In the genomic region with DNA sequence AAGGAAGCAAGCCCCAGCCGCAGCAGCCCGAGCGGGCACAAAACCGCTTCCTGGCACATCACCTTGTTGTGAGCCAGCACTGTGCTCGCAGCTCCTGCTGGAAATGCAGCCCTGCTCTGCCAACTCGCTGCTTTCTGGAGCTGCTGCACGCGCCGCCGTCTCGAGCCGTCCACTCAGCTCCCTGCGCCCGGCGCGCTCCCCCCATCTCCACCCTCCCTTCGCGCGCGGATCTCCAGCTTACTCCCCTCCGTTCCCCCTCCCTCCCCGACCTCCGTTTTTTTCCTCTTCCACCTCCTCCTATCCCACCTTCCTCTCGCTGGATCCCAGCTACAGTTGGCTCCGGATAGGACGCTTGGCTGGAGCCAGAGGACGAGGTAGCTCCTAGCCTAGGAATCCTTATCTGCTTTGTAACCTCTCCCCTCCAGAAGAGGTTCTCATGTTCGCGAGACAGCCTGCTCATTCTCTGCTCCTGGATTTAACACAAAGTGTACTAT, we compare ENCODE assay signal across 8 cellular contexts. TPM values are rescaled to one million over a fixed set of nuclear protein-coding genes. Genes with fewer than 3 reads are reported as not detected.
DNase-seq lines count a peak whose midpoint lies in the region; ATAC-seq, FAIRE-seq and TF ChIP-seq lines count a peak whose summit lies in the region.

A gene (minus strand): TSS at position 107 of the 494 bp plus-strand sequence.

- no peaks in the 10 kb centered on the region for H3K36me3 Mint-ChIP-seq in central memory CD8-positive, alpha-beta T cell (ENCODE audit: insufficient read depth)

- no peak for TF ChIP-seq POLR2A in H54 (IDR thresholded peaks at IDR 0.05; ENCODE audit: low read depth, low read length)
- TF ChIP-seq POLR2A in spleen (IDR thresholded peaks at IDR 0.05), result no peak

- DNase-seq in Caki2 (ENCODE audit: low read depth) (peak; percentile 39), H54 (ENCODE audit: insufficient read length, low spot score) (peak; percentile 42), NCI-H526 treated with DMSO at 0.1 percent for 48 hours (lab: John Stamatoyannopoulos, UW) (peak; percentile 58), kidney (peak; percentile 73), spleen (peak; percentile 75)
- DNase-seq in central memory CD8-positive, alpha-beta T cell (ENCODE audit: low spot score in 2 of 2), result no peak
- DNase-seq in activated CD4-positive, CD25-positive, alpha-beta regulatory T cell treated with anti-CD3 and anti-CD28 coated beads, Interleukin-2, amount 50 U/mL, for 72 hours, result no peak

- WGBS in spleen, 5 donors, result 1 to 5% (median 1%) methylated on average over 29 of the region's 29 CpGs

- FAIRE-seq in H54 (lab: Jason Lieb, UNC) (no peak), kidney (lab: Jason Lieb, UNC) (no peak)

- H3K4me1 Mint-ChIP-seq in central memory CD8-positive, alpha-beta T cell, result no peaks in the 10 kb centered on the region

- TF ChIP-seq CTCF in kidney (IDR thresholded peaks at IDR 0.05; ENCODE audit: borderline replicate concordance, extremely low read depth, insufficient read depth) (no peak), spleen (IDR thresholded peaks at IDR 0.05 in 8 of 11, conservative IDR thresholded peaks at IDR 0.05 in 3 of 11) (no peak)

- no peak within 1 kb of the TSS for H3K27ac Mint-ChIP-seq in central memory CD8-positive, alpha-beta T cell (ENCODE audit: low read depth)

- H3K4me3 ChIP-seq in kidney (ENCODE audit: low read length in 2 of 2) (peak within 1 kb of the TSS; percentile 28 to 32), spleen (peak within 1 kb of the TSS; percentile 2 to 68 (median 28))

- intact Hi-C loops in kidney (cut with DNase I) (no loop called here), spleen (cut with DNase I; ENCODE audit: low total_unique reads) (no loop called here)

- in situ Hi-C loops in Caki2 (cut with HindIII; ENCODE audit: low pct_unique_long_range_greater_than_20kb, low sequenced_read_pairs), result no loop called here

- peaks cover 11% of the 10 kb centered on the region for H3K27me3 Mint-ChIP-seq in central memory CD8-positive, alpha-beta T cell

- peaks cover 0 to 54% (median 21%) of the 10 kb centered on the region in 7 donors for H3K27me3 ChIP-seq in spleen (replicated peaks in 1 of 7)

- peak within 1 kb of the TSS; percentile 20 for H3K4me3 Mint-ChIP-seq in central memory CD8-positive, alpha-beta T cell

- no peak within 1 kb of the TSS for H3K9ac ChIP-seq in kidney (ENCODE audit: low read length in 2 of 2)

- H3K36me3 ChIP-seq in kidney (ENCODE audit: control insufficient read depth in 1 of 2, insufficient read depth in 2 of 2, low read length in 2 of 2), result no peaks in the 10 kb centered on the region
- H3K36me3 ChIP-seq in spleen, result no peaks in the 10 kb centered on the region

- H3K9me3 Mint-ChIP-seq in central memory CD8-positive, alpha-beta T cell, result no peaks in the 10 kb centered on the region

- H3K9me3 ChIP-seq in kidney (ENCODE audit: control insufficient read depth in 1 of 2, low read length in 2 of 2) (no peaks in the 10 kb centered on the region), spleen (no peaks in the 10 kb centered on the region)

- H3K27ac ChIP-seq in kidney (ENCODE audit: low read depth in 2 of 2, low read length in 2 of 2), result no peak within 1 kb of the TSS
- H3K27ac ChIP-seq in spleen, result no peak within 1 kb of the TSS

- no peaks in the 10 kb centered on the region for H3K4me1 ChIP-seq in kidney (ENCODE audit: control insufficient read depth in 1 of 2, insufficient read depth in 1 of 2, low read depth in 1 of 2, low read length in 2 of 2)
- peaks cover 0 to 16% (median 4%) of the 10 kb centered on the region in 6 donors for H3K4me1 ChIP-seq in spleen

- ATAC-seq in central memory CD8-positive, alpha-beta T cell (replicated peaks; ENCODE audit: extremely low read depth, poor library complexity, severe bottlenecking), result no peak
- no peak for ATAC-seq in GM21825 (IDR thresholded peaks at IDR 0.05; ENCODE audit: unreplicated experiment)

RNA-seq across cellular contexts. Expression of the gene that starts here (rescaled TPM):
- total RNA-seq in Caki2 (2014; rRNA removed; shearing (Covaris generic); ENCODE audit: low replicate concordance), result 1.7 TPM in 1 of 2 replicates, not detected in the other
- total RNA-seq in kidney, result 0.25 TPM
- polyA plus RNA-seq in kidney (ENCODE audit: insufficient read depth, low read depth, low replicate concordance), result 0.84 TPM
- 1 to 10 TPM in 1 of 7 donors, under 1 TPM in 2, not detected in 4; 0.51 to 1.2 (median 0.82) TPM for total RNA-seq in spleen
- polyA plus RNA-seq in spleen, result under 1 TPM in 2 of 3 donors, not detected in 1; 0.06 TPM

Comparison
In these comparisons a context has a peak if more than half of its experiments do, and no peak if none do; other contexts are left out.
1. Peak in DNase-seq and H3K4me3 ChIP-seq in kidney; RNA of the gene not detected or under 1 TPM.
2. DNase-seq: peak in Caki2 (single experiment), H54 (single experiment), NCI-H526 treated with DMSO at 0.1 percent for 48 hours (single experiment) and spleen (single experiment); none in central memory CD8-positive, alpha-beta T cell (0 of 2) and activated CD4-positive, CD25-positive, alpha-beta regulatory T cell treated with anti-CD3 and anti-CD28 coated beads, Interleukin-2, amount 50 U/mL, for 72 hours (single experiment).